In genomic region chr15:69647160-69647513, GRCh38 we compare ENCODE assay signal across 20 cellular contexts.
"Had no signal": no experiment of that assay in that cellular context is flagged by ENCODE, and none has a peak within 500 bp of the region (broad histone marks: within the 10 kb centered on the region; RNA-seq: fewer than 3 reads in every experiment).

No MANE protein-coding gene starts in this region.

- H3K4me3 ChIP-seq: hepatocyte, prostate gland, suprapubic skin, upper lobe of left lung had no signal

- H2AFZ ChIP-seq: hepatocyte had no signal

- H3K4me1 ChIP-seq: prostate gland had no signal

- H3K27me3 ChIP-seq: upper lobe of left lung had no signal

- H3K4me1 Mint-ChIP-seq: activated B cell treated with CpG ODN at 0.5 μM for 24 hours, memory B cell had no signal

- H3K9me3 Mint-ChIP-seq: activated B cell treated with CpG ODN at 0.5 μM for 24 hours; memory B cell; natural killer cell treated with Interleukin-12 subunit alpha and Interleukin-12 subunit beta and Interleukin-15 and Interleukin-18, amount 100 ng/mL, for 72 hours; stimulated activated naive CD8-positive, alpha-beta T cell treated with anti-CD3 and anti-CD28 coated beads, Interleukin-15, Interleukin-2, amounts not matched to agents 100 ng/mL and 50 ng/mL, for 24 hours had no signal

- H3K27ac Mint-ChIP-seq: activated B cell treated with CpG ODN at 0.5 μM for 24 hours; memory B cell; natural killer cell treated with Interleukin-12 subunit alpha and Interleukin-12 subunit beta and Interleukin-15 and Interleukin-18, amount 100 ng/mL, for 72 hours; stimulated activated naive CD8-positive, alpha-beta T cell treated with anti-CD3 and anti-CD28 coated beads, Interleukin-15, Interleukin-2, amounts not matched to agents 100 ng/mL and 50 ng/mL, for 24 hours had no signal

- H3K4me3 Mint-ChIP-seq: activated B cell treated with CpG ODN at 0.5 μM for 24 hours; memory B cell; natural killer cell treated with Interleukin-12 subunit alpha and Interleukin-12 subunit beta and Interleukin-15 and Interleukin-18, amount 100 ng/mL, for 72 hours; stimulated activated naive CD8-positive, alpha-beta T cell treated with anti-CD3 and anti-CD28 coated beads, Interleukin-15, Interleukin-2, amounts not matched to agents 100 ng/mL and 50 ng/mL, for 24 hours had no signal

- H3K9me3 ChIP-seq: prostate gland, suprapubic skin, upper lobe of left lung had no signal

- DNase-seq: activated B cell treated with CpG ODN at 0.5 μM for 24 hours; activated CD4-positive, alpha-beta T cell treated with anti-CD3 and anti-CD28 coated beads for 48 hours; activated effector memory CD4-positive, alpha-beta T cell treated with Interleukin-2 at 50 U/mL for 16 hours; activated naive CD4-positive, alpha-beta T cell treated with anti-CD3 and anti-CD28 coated beads, Interleukin-2, amount 50 U/mL, for 16 hours; erythroblast; left ventricle myocardium superior; occipital lobe; right cardiac atrium; small intestine; stimulated activated CD4-positive, alpha-beta T cell treated with anti-CD3 and anti-CD28 coated beads, Interleukin-4, amount 100 ng/mL, for 4 hours had no signal

- FAIRE-seq: astrocyte, bronchial epithelial cell, small intestine, TTC549 had no signal

- H3K4me2 ChIP-seq: hepatocyte had no signal

- H3K36me3 Mint-ChIP-seq: memory B cell had no signal

- H3K79me2 ChIP-seq: hepatocyte had no signal

- ATAC-seq: left ventricle myocardium superior; natural killer cell treated with Interleukin-12 subunit alpha and Interleukin-12 subunit beta and Interleukin-15 and Interleukin-18, amount 100 ng/mL, for 72 hours; right cardiac atrium had no signal

- H3K36me3 ChIP-seq: prostate gland, suprapubic skin, upper lobe of left lung had no signal

- H3K27ac ChIP-seq: hepatocyte, prostate gland, suprapubic skin, upper lobe of left lung had no signal
